ENCODE assay signal across 8 cellular contexts in genomic region chr14:60656755-60657608, GRCh38. TPM values are rescaled to one million over a fixed set of nuclear protein-coding genes. Genes with fewer than 3 reads are reported as not detected.
DNase-seq lines count a peak whose midpoint lies in the region; ATAC-seq and TF ChIP-seq lines count a peak whose summit lies in the region.

No MANE protein-coding gene starts in this region.

- H3K27ac Mint-ChIP-seq in endodermal cell = peak overlapping the region; percentile 74

- H3K4me1 Mint-ChIP-seq in endodermal cell = peaks cover 40% of the 10 kb centered on the region

- CTCF ChIA-PET in SK-N-SH (lab: Yijun Ruan, JAX) = interaction anchor here (0.7 to 2.7 kb wide), 10 partner anchors 9 to 595 kb away, joined by 3 to 7 read pairs (median 4); no protein-coding TSS in a partner anchor

- peak; percentile 28 for DNase-seq in activated T-cell treated with anti-CD3 and anti-CD28 coated beads, Interleukin-2, amount 50 U/mL, for 1 hour
- DNase-seq in activated T-cell treated with anti-CD3 and anti-CD28 coated beads for 4 hours (no peak), SK-N-SH (peak; percentile 71), endodermal cell (peak; percentile 91), COR-L47 (lab: John Stamatoyannopoulos, UW) (no peak)

- no peaks in the 10 kb centered on the region for H3K36me3 Mint-ChIP-seq in endodermal cell (ENCODE audit: low read depth)

- H3K9me2 ChIP-seq in SK-N-SH = no peaks in the 10 kb centered on the region

- TF ChIP-seq EP300 in SK-N-SH (IDR thresholded peaks at IDR 0.05; ENCODE audit: borderline replicate concordance in 1 of 2, low read depth in 1 of 2, low read length in 1 of 2) = 0 out of 4 replicates have a peak, but pooled peaks of 1 of the 2 experiments have one; percentile 22

- H3K4me2 ChIP-seq in SK-N-SH = peak overlapping the region; percentile 86

- peak; percentile 62 for TF ChIP-seq RAD21 in SK-N-SH (IDR thresholded peaks at IDR 0.05; ENCODE audit: low read length)

- ATAC-seq in GM21723 (IDR thresholded peaks at IDR 0.05; ENCODE audit: unreplicated experiment) = peak; percentile 91

- H2AFZ ChIP-seq in SK-N-SH (ENCODE audit: low read depth) = peak overlapping the region; percentile 89

- under 1% methylated on average over 86 of the region's 88 CpGs for WGBS in HUES64
- WGBS in SK-N-SH (ENCODE audit: low lambda C conversion rate) = 10% methylated on average over 52 of the region's 88 CpGs
- WGBS in endodermal cell (ENCODE audit: insufficient coverage in 1 of 2, insufficient read length in 1 of 2), 2 experiments = 0 to 1% methylated on average over 13 to 83 of the region's 88 CpGs

- H3K27ac ChIP-seq in HUES64 (ENCODE audit: low read depth, low read length) (no peak overlapping the region), SK-N-SH (ENCODE audit: low read depth in 2 of 2, low read length in 1 of 2) (peak overlapping the region; percentile 84 to 87), endodermal cell (ENCODE audit: low read depth, low read length) (no peak overlapping the region), mucosa of rectum (ENCODE audit: low read depth in 2 of 2, low read length in 2 of 2) (no peak overlapping the region)

- H3K27me3 ChIP-seq in HUES64 (ENCODE audit: insufficient read depth, low read length) (peaks cover 87% of the 10 kb centered on the region), SK-N-SH (ENCODE audit: insufficient read depth) (no peaks in the 10 kb centered on the region), endodermal cell (ENCODE audit: control insufficient read depth, insufficient read depth, low read length, poor library complexity, severe bottlenecking) (peaks cover 99% of the 10 kb centered on the region), mucosa of rectum (ENCODE audit: control insufficient read depth in 2 of 2, insufficient read depth in 2 of 2, low read length in 2 of 2) (peaks cover 49 to 69% of the 10 kb centered on the region in 2 donors)

- H3K9ac ChIP-seq in HUES64 (ENCODE audit: low read depth, low read length) = peak overlapping the region; percentile 53
- H3K9ac ChIP-seq in SK-N-SH = peak overlapping the region; percentile 81
- peak overlapping the region; percentile 48 for H3K9ac ChIP-seq in endodermal cell (ENCODE audit: extremely low read depth, low read length, poor library complexity, severe bottlenecking)
- H3K9ac ChIP-seq in mucosa of rectum (ENCODE audit: low read depth in 1 of 2, low read length in 2 of 2) = peak overlapping the region; percentile 6 to 41

- H3F3A ChIP-seq in SK-N-SH (replicated peaks; ENCODE audit: insufficient read depth) = peaks cover 10% of the 10 kb centered on the region

- H3K36me3 ChIP-seq in HUES64 (ENCODE audit: insufficient read depth, low read length) (no peaks in the 10 kb centered on the region), SK-N-SH (replicated peaks in 1 of 2; ENCODE audit: control insufficient read depth in 1 of 2, insufficient read depth in 2 of 2, low read length in 1 of 2) (no peaks in the 10 kb centered on the region), endodermal cell (ENCODE audit: control insufficient read depth, insufficient read depth, low read length) (no peaks in the 10 kb centered on the region), mucosa of rectum (ENCODE audit: control insufficient read depth in 2 of 2, insufficient read depth in 2 of 2, low read length in 2 of 2) (no peaks in the 10 kb centered on the region)

- TF ChIP-seq CTCF in SK-N-SH (IDR thresholded peaks at IDR 0.05) = peak; percentile 64
- TF ChIP-seq CTCF in endodermal cell (conservative IDR thresholded peaks at IDR 0.05) = peak; percentile 74

- H3K9me3 ChIP-seq in HUES64 (ENCODE audit: insufficient read depth, low read depth, low read length) (no peaks in the 10 kb centered on the region), SK-N-SH (no peaks in the 10 kb centered on the region), endodermal cell (ENCODE audit: control insufficient read depth, low read length) (no peaks in the 10 kb centered on the region), mucosa of rectum (ENCODE audit: control insufficient read depth in 2 of 2, low read length in 2 of 2) (no peaks in the 10 kb centered on the region)

- H3K27me3 Mint-ChIP-seq in endodermal cell (ENCODE audit: insufficient read depth) = peaks cover 97% of the 10 kb centered on the region

- H3K4me1 ChIP-seq in HUES64 (ENCODE audit: insufficient read depth, low read length) (peaks cover 48% of the 10 kb centered on the region), SK-N-SH (ENCODE audit: control insufficient read depth in 1 of 2, insufficient read depth in 2 of 2, low read depth in 1 of 2, low read length in 1 of 2) (peaks cover 16 to 21% of the 10 kb centered on the region in 2 experiments), endodermal cell (ENCODE audit: control insufficient read depth, insufficient read depth, low read length) (peaks cover 7% of the 10 kb centered on the region), mucosa of rectum (ENCODE audit: control insufficient read depth in 2 of 2, insufficient read depth in 2 of 2, low read length in 2 of 2) (peaks cover 12 to 16% of the 10 kb centered on the region in 2 donors)

- POLR2A ChIA-PET in SK-N-SH (lab: Yijun Ruan, JAX) = no interaction called here

- H3K4me3 Mint-ChIP-seq in endodermal cell = peak overlapping the region; percentile 77

- H4K20me1 ChIP-seq in SK-N-SH (ENCODE audit: insufficient read depth) = no peaks in the 10 kb centered on the region

- H3K4me3 ChIP-seq in HUES64 (ENCODE audit: low read length) = peak overlapping the region; percentile 66
- H3K4me3 ChIP-seq in SK-N-SH (ENCODE audit: low read depth in 2 of 2, low read length in 1 of 2) = peak overlapping the region; percentile 59 to 61
- peak overlapping the region; percentile 84 for H3K4me3 ChIP-seq in endodermal cell (ENCODE audit: low read length)
- H3K4me3 ChIP-seq in mucosa of rectum (ENCODE audit: low read length in 2 of 2) = peak overlapping the region; percentile 67 to 76

- peaks cover 23% of the 10 kb centered on the region for H3K79me2 ChIP-seq in SK-N-SH (ENCODE audit: insufficient read depth)

- no peaks in the 10 kb centered on the region for H3K9me3 Mint-ChIP-seq in endodermal cell

TF ChIP-seq in SK-N-SH, 30 proteins besides CTCF, POLR2A, EP300 and RAD21 (continues in another document):
- no peak; the same call in 1 of the 2 replicates for TF ChIP-seq YY1 (IDR thresholded peaks at IDR 0.05; ENCODE audit: low read depth)
- no peak for TF ChIP-seq GABPA (IDR thresholded peaks at IDR 0.05; ENCODE audit: low read depth)
- no peak for TF ChIP-seq IRF3 (IDR thresholded peaks at IDR 0.05; ENCODE audit: low read depth, low read length)
- TF ChIP-seq NRF1 (IDR thresholded peaks at IDR 0.05; ENCODE audit: low read depth, low read length) = peak; percentile 45
- TF ChIP-seq RCOR1 (IDR thresholded peaks at IDR 0.05; ENCODE audit: low read length) = no peak
- TF ChIP-seq USF2 (IDR thresholded peaks at IDR 0.05; ENCODE audit: borderline replicate concordance, low read depth, low read length) = no peak
- TF ChIP-seq MAX (IDR thresholded peaks at IDR 0.05; ENCODE audit: low read depth) = peak; percentile 72; the same call in 1 of the 2 replicates
- peak; percentile 40; the same call in 1 of the 2 replicates for TF ChIP-seq TAF1 (IDR thresholded peaks at IDR 0.05; ENCODE audit: borderline replicate concordance, low read depth, low read length)
- TF ChIP-seq TCF12 (IDR thresholded peaks at IDR 0.05) = no peak
- TF ChIP-seq POLR2AphosphoS5 (IDR thresholded peaks at IDR 0.05; ENCODE audit: low read depth, low read length) = peak; percentile 48
- no peak; the same call in 1 of the 2 replicates for TF ChIP-seq SIN3A (IDR thresholded peaks at IDR 0.05; ENCODE audit: borderline replicate concordance, low read depth, low read length)
- no peak; the same call in 1 of the 2 replicates for TF ChIP-seq MEF2A (IDR thresholded peaks at IDR 0.05; ENCODE audit: borderline replicate concordance, low read depth)
- peak; percentile 57; the same call in 1 of the 2 replicates for TF ChIP-seq RXRA (IDR thresholded peaks at IDR 0.05; ENCODE audit: borderline replicate concordance, low read depth)

RNA-seq across cellular contexts. Expression of gene SIX1, which starts 7.7 kb away (rescaled TPM):
- polyA plus RNA-seq in HUES64 (2013, experiment 1 of 2) = 2.0 TPM
- 2.7 TPM for polyA plus RNA-seq in HUES64 (2013, experiment 2 of 2)
- 31.2 and 52.1 TPM in 2 replicates for polyA plus RNA-seq in SK-N-SH (2012; rRNA removed)
- polyA plus RNA-seq in SK-N-SH (2012; cell fraction: cytosol; rRNA removed) = 34.8 and 43.7 TPM in 2 replicates
- polyA plus RNA-seq in SK-N-SH (2012; cell fraction: nucleus; rRNA removed) = 42.7 and 45.1 TPM in 2 replicates
- under 1 TPM in 1 of 2 donors, not detected in 1; 0.13 TPM for total RNA-seq in endodermal cell
- polyA plus RNA-seq in endodermal cell (2013, experiment 1 of 2) = 4.8 TPM
- 4.9 TPM for polyA plus RNA-seq in endodermal cell (2013, experiment 2 of 2)

Comparison
In these comparisons a context has a peak if more than half of its experiments do, and no peak if none do; other contexts are left out.
1. DNase-seq: peak in activated T-cell treated with anti-CD3 and anti-CD28 coated beads, Interleukin-2, amount 50 U/mL, for 1 hour (single experiment), SK-N-SH (single experiment) and endodermal cell (single experiment); none in activated T-cell treated with anti-CD3 and anti-CD28 coated beads for 4 hours (single experiment) and COR-L47 (single experiment).
2. H3K27ac ChIP-seq: peak in SK-N-SH (2 of 2); none in HUES64 (single experiment), endodermal cell (single experiment) and mucosa of rectum (0 of 2).
3. H3K9ac ChIP-seq: peak in every context shown above with its lines; median percentile 81 in SK-N-SH; 53 in HUES64; 48 in endodermal cell; 24 in mucosa of rectum.
4. Peak in every context shown above with its lines, with median percentiles within 50 percentile points of each other: H3K4me3 ChIP-seq.